ENCODE assay signal across 9 cellular contexts in the genomic region with DNA sequence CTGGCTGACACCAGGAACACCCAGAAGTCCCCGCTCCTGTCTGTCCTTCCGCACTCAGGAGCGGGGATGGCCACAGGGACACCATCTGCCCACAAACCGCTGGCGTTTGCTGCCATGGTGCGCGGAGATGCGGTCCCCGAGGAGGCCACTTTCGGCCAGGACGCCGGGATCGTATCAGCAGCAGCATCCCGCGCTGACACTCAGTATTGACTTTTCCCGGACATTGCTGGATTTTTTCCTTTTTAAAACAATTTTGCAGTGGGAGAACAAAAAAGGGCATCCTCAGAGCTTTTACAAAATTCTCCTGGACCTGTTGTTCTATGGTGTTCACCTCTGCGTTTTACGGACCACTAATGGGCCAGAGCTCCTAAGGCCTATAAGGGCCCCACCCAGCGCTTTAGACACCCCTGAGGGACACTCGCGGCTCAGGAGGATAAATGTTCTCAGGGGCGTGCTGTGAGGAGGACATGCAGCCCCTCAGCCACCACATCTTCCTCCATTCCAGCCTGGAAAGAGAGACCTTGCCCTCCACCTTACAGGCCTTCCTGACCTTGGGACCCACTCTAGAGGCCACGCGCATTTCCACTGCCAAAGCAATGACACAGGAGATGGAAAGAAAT. TPM values are rescaled to one million over a fixed set of nuclear protein-coding genes. Genes with fewer than 3 reads are reported as not detected.
"Had no signal": no experiment of that assay in that cellular context is flagged by ENCODE, and none has a peak within 500 bp of the region (broad histone marks: within the 10 kb centered on the region; RNA-seq: fewer than 3 reads in every experiment).

No MANE protein-coding gene starts in this region.

RNA-seq across cellular contexts. Expression of gene POTEB3, which starts 56.3 kb away (rescaled TPM):
- total RNA-seq: OCI-LY7, PC-3, PC-9, Peyer's patch, Right ventricle myocardium superior, RPMI7951, SJCRH30, SJSA1, SK-MEL-5 had no signal
